ENCODE assay signal across 34 cellular contexts in the genomic region with DNA sequence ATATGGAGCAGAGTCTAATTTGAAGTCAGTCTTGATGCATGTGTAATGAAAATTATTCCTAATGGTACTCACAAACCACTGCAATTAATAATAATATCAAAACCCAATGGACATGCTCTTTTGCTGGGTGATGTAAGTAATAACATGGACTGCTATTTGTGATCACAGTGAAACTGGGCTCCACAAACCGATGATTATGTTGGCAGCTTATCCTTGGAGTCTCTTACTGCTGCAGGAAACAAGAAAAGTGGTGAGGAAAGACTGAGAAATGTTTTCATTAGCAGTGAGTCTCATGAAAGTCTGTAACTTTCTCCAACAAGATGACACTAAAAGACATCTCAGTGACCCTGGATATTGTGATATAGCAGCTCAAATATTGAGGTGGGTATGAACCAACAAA.
"Had no signal": no experiment of that assay in that cellular context is flagged by ENCODE, and none has a peak within 500 bp of the region (broad histone marks: within the 10 kb centered on the region; RNA-seq: fewer than 3 reads in every experiment).

No MANE protein-coding gene starts in this region.

- H3K4me1 ChIP-seq: body of pancreas, breast epithelium had no signal

- FAIRE-seq: astrocyte, TTC549 had no signal

- H3K4me3 ChIP-seq: adrenal gland, body of pancreas, breast epithelium had no signal

- ATAC-seq: activated CD8-positive, alpha-beta T cell treated with anti-CD3 and anti-CD28 coated beads for 36 hours; activated naive CD4-positive, alpha-beta T cell treated with anti-CD3 and anti-CD28 coated beads, Interleukin-2, amount 50 U/mL, for 72 hours; activated T-cell treated with anti-CD3 and anti-CD28 coated beads, Interleukin-2, amount 50 U/mL, for 4 hours; activated T-cell treated with anti-CD3 and anti-CD28 coated beads, Interleukin-2, amount 50 U/mL, for 72 hours; activated T-helper 17 cell treated with anti-CD3 and anti-CD28 coated beads, Interleukin-2, amount 50 U/mL, for 72 hours; body of pancreas had no signal

- DNase-seq: activated B cell treated with CpG ODN at 0.5 μM for 24 hours; activated CD4-positive, alpha-beta memory T cell treated with anti-CD3 and anti-CD28 coated beads for 36 hours; activated CD4-positive, alpha-beta T cell treated with anti-CD3 and anti-CD28 coated beads for 4 hours; activated CD4-positive, alpha-beta T cell treated with anti-CD3 and anti-CD28 coated beads, Interleukin-2, amount 10 ng/mL, durations not matched to agents 24 days and 14 days; activated CD4-positive, alpha-beta T cell treated with anti-CD3 and anti-CD28 coated beads, Interleukin-2, amount 50 U/mL, for 1 hour; activated CD4-positive, alpha-beta T cell treated with anti-CD3 and anti-CD28 coated beads, Interleukin-2, amount 50 U/mL, for 4 hours; activated CD4-positive, CD25-positive, alpha-beta regulatory T cell treated with anti-CD3 and anti-CD28 coated beads, Interleukin-2, amount 50 U/mL, for 72 hours; activated CD8-positive, alpha-beta memory T cell treated with anti-CD3 and anti-CD28 coated beads, Interleukin-2, amount 50 U/mL, for 4 hours; activated CD8-positive, alpha-beta T cell treated with anti-CD3 and anti-CD28 coated beads for 36 hours; activated effector memory CD4-positive, alpha-beta T cell treated with anti-CD3 and anti-CD28 coated beads, Interleukin-2, amount 50 U/mL, for 16 hours; activated gamma-delta T cell treated with Interleukin-2 at 50 U/mL for 16 hours; activated naive CD4-positive, alpha-beta T cell; activated naive CD4-positive, alpha-beta T cell treated with anti-CD3 and anti-CD28 coated beads for 36 hours; activated naive CD4-positive, alpha-beta T cell treated with anti-CD3 and anti-CD28 coated beads, Interleukin-2, amount 50 U/mL, for 16 hours; activated naive CD8-positive, alpha-beta T cell treated with anti-CD3 and anti-CD28 coated beads for 36 hours; activated T-cell treated with anti-CD3 and anti-CD28 coated beads for 4 hours; activated T-cell treated with anti-CD3 and anti-CD28 coated beads, Interleukin-2, amount 50 U/mL, for 1 hour; activated T-cell treated with anti-CD3 and anti-CD28 coated beads, Interleukin-2, amount 50 U/mL, for 4 hours; activated T-cell treated with anti-CD3 and anti-CD28 coated beads, Interleukin-2, amount 50 U/mL, for 72 hours; adrenal gland; amniotic stem cell; aorta; body of pancreas; brain microvascular endothelial cell; central memory CD4-positive, alpha-beta T cell; T-helper 1 cell; T-helper 2 cell; T-helper 9 cell had no signal

- H3K27ac ChIP-seq: adrenal gland, body of pancreas, brain microvascular endothelial cell, breast epithelium, VCaP had no signal

- H3K9me3 ChIP-seq: adrenal gland, body of pancreas, breast epithelium had no signal
